1 cellular context compared by ENCODE assay signal in the genomic region with DNA sequence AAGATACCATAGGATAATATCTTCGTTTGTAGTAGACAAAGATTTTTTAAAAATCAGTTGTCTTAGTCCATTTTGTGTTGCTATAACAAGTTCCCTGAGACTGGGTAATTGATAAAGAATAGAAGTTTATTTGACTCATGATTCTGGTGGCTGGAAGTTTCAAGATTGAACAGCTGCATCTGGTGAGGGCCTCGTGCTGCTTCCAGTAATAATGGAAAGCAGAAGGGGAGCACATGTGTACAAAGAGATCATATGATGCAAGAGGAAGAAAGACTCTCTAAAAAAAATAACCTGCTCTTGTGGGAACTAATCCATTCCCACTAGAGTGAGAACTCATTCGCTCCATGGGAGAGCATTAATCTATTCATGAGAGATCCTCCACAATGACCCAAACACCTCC.
TF ChIP-seq lines count a peak whose summit lies in the region.

No MANE protein-coding gene starts in this region.

TF ChIP-seq in K562, 482 proteins besides CTCF, POLR2A, EP300 and RAD21 (continued from another document and continues in another):
- TF ChIP-seq, protein P1, sequence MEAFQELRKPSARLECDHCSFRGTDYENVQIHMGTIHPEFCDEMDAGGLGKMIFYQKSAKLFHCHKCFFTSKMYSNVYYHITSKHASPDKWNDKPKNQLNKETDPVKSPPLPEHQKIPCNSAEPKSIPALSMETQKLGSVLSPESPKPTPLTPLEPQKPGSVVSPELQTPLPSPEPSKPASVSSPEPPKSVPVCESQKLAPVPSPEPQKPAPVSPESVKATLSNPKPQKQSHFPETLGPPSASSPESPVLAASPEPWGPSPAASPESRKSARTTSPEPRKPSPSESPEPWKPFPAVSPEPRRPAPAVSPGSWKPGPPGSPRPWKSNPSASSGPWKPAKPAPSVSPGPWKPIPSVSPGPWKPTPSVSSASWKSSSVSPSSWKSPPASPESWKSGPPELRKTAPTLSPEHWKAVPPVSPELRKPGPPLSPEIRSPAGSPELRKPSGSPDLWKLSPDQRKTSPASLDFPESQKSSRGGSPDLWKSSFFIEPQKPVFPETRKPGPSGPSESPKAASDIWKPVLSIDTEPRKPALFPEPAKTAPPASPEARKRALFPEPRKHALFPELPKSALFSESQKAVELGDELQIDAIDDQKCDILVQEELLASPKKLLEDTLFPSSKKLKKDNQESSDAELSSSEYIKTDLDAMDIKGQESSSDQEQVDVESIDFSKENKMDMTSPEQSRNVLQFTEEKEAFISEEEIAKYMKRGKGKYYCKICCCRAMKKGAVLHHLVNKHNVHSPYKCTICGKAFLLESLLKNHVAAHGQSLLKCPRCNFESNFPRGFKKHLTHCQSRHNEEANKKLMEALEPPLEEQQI (IDR thresholded peaks at IDR 0.05): no peak
- TF ChIP-seq GTF2A2 (tag; IDR thresholded peaks at IDR 0.05) (0 out of 2 replicates have a peak, but pooled peaks have one; percentile 58), SMAD4 (CRISPR knock-in tag; conservative IDR thresholded peaks at IDR 0.05) (peak; percentile 88), HDAC8 (tag; IDR thresholded peaks at IDR 0.05) (peak; percentile 85), SOX6 (IDR thresholded peaks at IDR 0.05) (no peak; the same call in 1 of the 2 replicates), ZNF584 (CRISPR knock-in tag; IDR thresholded peaks at IDR 0.05; ENCODE audit: low read depth) (peak; percentile 93; the same call in 1 of the 2 replicates), KAT2B (IDR thresholded peaks at IDR 0.05; ENCODE audit: low read depth, low read length) (no peak), NR2F6 (CRISPR knock-in tag; IDR thresholded peaks at IDR 0.05) (no peak), SRSF7 (optimal IDR thresholded peaks at IDR 0.05; ENCODE audit: low read depth, low read length) (no peak), TRIM24 (IDR thresholded peaks at IDR 0.05) (peak; percentile 84 to 92; a peak in 2 of 4 replicates), RBM39 (optimal IDR thresholded peaks at IDR 0.05; ENCODE audit: low read depth, low read length) (no peak), ATF7 (IDR thresholded peaks at IDR 0.05) (peak; percentile 75), PRMT5 (CRISPR knock-in tag; IDR thresholded peaks at IDR 0.05) (no peak), NR3C1 (CRISPR knock-in tag; IDR thresholded peaks at IDR 0.05) (no peak), RNF2 (IDR thresholded peaks at IDR 0.05) (no peak), EHMT2 (IDR thresholded peaks at IDR 0.05) (peak; percentile 31; the same call in 1 of the 2 replicates), HDAC6 (IDR thresholded peaks at IDR 0.05; ENCODE audit: low read depth, low read length) (no peak), ZNF79 (CRISPR knock-in tag; IDR thresholded peaks at IDR 0.05; ENCODE audit: low read depth) (0 out of 2 replicates have a peak, but pooled peaks have one; percentile 67), ZNF717 (CRISPR knock-in tag; IDR thresholded peaks at IDR 0.05) (no peak), MAFG (tag; conservative IDR thresholded peaks at IDR 0.05) (no peak), ZNF134 (CRISPR knock-in tag; conservative IDR thresholded peaks at IDR 0.05) (peak; percentile 49; the same call in 1 of the 2 replicates), PHTF2 (CRISPR knock-in tag; IDR thresholded peaks at IDR 0.05) (no peak), PTBP1 (IDR thresholded peaks at IDR 0.05; ENCODE audit: low read depth, low read length) (no peak), FOS (IDR thresholded peaks at IDR 0.05; ENCODE audit: extremely low read depth, insufficient read length) (no peak), GABPB2 (CRISPR knock-in tag; conservative IDR thresholded peaks at IDR 0.05) (no peak), ILF3 (IDR thresholded peaks at IDR 0.05; ENCODE audit: borderline replicate concordance) (no peak), SAFB2 (IDR thresholded peaks at IDR 0.05; ENCODE audit: borderline replicate concordance, low read depth, low read length, severe bottlenecking) (no peak), NR1H2 (CRISPR knock-in tag; IDR thresholded peaks at IDR 0.05) (no peak)
- TF ChIP-seq, protein P2, sequence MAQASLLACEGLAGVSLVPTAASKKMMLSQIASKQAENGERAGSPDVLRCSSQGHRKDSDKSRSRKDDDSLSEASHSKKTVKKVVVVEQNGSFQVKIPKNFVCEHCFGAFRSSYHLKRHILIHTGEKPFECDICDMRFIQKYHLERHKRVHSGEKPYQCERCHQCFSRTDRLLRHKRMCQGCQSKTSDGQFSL (CRISPR knock-in tag; IDR thresholded peaks at IDR 0.05): no peak
- TF ChIP-seq, protein P2 (tag; IDR thresholded peaks at IDR 0.05): peak in 1 of 2 experiments; percentile 75; a peak in 1 of 4 replicates
- TF ChIP-seq, protein P3, sequence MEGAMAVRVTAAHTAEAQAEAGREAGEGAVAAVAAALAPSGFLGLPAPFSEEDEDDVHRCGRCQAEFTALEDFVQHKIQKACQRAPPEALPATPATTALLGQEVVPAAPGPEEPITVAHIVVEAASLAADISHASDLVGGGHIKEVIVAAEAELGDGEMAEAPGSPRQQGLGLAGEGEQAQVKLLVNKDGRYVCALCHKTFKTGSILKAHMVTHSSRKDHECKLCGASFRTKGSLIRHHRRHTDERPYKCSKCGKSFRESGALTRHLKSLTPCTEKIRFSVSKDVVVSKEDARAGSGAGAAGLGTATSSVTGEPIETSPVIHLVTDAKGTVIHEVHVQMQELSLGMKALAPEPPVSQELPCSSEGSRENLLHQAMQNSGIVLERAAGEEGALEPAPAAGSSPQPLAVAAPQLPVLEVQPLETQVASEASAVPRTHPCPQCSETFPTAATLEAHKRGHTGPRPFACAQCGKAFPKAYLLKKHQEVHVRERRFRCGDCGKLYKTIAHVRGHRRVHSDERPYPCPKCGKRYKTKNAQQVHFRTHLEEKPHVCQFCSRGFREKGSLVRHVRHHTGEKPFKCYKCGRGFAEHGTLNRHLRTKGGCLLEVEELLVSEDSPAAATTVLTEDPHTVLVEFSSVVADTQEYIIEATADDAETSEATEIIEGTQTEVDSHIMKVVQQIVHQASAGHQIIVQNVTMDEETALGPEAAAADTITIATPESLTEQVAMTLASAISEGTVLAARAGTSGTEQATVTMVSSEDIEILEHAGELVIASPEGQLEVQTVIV (CRISPR knock-in tag; IDR thresholded peaks at IDR 0.05; ENCODE audit: borderline replicate concordance): no peak
- TF ChIP-seq, protein P4, sequence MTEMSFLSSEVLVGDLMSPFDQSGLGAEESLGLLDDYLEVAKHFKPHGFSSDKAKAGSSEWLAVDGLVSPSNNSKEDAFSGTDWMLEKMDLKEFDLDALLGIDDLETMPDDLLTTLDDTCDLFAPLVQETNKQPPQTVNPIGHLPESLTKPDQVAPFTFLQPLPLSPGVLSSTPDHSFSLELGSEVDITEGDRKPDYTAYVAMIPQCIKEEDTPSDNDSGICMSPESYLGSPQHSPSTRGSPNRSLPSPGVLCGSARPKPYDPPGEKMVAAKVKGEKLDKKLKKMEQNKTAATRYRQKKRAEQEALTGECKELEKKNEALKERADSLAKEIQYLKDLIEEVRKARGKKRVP (CRISPR knock-in tag; IDR thresholded peaks at IDR 0.05): peak; percentile 96
- TF ChIP-seq, protein P5, sequence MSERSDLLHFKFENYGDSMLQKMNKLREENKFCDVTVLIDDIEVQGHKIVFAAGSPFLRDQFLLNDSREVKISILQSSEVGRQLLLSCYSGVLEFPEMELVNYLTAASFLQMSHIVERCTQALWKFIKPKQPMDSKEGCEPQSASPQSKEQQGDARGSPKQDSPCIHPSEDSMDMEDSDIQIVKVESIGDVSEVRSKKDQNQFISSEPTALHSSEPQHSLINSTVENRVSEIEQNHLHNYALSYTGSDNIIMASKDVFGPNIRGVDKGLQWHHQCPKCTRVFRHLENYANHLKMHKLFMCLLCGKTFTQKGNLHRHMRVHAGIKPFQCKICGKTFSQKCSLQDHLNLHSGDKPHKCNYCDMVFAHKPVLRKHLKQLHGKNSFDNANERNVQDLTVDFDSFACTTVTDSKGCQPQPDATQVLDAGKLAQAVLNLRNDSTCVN (CRISPR knock-in tag; IDR thresholded peaks at IDR 0.05): no peak
- TF ChIP-seq, protein P6, sequence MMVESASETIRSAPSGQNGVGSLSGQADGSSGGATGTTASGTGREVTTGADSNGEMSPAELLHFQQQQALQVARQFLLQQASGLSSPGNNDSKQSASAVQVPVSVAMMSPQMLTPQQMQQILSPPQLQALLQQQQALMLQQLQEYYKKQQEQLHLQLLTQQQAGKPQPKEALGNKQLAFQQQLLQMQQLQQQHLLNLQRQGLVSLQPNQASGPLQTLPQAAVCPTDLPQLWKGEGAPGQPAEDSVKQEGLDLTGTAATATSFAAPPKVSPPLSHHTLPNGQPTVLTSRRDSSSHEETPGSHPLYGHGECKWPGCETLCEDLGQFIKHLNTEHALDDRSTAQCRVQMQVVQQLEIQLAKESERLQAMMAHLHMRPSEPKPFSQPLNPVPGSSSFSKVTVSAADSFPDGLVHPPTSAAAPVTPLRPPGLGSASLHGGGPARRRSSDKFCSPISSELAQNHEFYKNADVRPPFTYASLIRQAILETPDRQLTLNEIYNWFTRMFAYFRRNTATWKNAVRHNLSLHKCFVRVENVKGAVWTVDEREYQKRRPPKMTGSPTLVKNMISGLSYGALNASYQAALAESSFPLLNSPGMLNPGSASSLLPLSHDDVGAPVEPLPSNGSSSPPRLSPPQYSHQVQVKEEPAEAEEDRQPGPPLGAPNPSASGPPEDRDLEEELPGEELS (CRISPR knock-in tag; IDR thresholded peaks at IDR 0.05; ENCODE audit: borderline replicate concordance): no peak
- TF ChIP-seq, protein P7, sequence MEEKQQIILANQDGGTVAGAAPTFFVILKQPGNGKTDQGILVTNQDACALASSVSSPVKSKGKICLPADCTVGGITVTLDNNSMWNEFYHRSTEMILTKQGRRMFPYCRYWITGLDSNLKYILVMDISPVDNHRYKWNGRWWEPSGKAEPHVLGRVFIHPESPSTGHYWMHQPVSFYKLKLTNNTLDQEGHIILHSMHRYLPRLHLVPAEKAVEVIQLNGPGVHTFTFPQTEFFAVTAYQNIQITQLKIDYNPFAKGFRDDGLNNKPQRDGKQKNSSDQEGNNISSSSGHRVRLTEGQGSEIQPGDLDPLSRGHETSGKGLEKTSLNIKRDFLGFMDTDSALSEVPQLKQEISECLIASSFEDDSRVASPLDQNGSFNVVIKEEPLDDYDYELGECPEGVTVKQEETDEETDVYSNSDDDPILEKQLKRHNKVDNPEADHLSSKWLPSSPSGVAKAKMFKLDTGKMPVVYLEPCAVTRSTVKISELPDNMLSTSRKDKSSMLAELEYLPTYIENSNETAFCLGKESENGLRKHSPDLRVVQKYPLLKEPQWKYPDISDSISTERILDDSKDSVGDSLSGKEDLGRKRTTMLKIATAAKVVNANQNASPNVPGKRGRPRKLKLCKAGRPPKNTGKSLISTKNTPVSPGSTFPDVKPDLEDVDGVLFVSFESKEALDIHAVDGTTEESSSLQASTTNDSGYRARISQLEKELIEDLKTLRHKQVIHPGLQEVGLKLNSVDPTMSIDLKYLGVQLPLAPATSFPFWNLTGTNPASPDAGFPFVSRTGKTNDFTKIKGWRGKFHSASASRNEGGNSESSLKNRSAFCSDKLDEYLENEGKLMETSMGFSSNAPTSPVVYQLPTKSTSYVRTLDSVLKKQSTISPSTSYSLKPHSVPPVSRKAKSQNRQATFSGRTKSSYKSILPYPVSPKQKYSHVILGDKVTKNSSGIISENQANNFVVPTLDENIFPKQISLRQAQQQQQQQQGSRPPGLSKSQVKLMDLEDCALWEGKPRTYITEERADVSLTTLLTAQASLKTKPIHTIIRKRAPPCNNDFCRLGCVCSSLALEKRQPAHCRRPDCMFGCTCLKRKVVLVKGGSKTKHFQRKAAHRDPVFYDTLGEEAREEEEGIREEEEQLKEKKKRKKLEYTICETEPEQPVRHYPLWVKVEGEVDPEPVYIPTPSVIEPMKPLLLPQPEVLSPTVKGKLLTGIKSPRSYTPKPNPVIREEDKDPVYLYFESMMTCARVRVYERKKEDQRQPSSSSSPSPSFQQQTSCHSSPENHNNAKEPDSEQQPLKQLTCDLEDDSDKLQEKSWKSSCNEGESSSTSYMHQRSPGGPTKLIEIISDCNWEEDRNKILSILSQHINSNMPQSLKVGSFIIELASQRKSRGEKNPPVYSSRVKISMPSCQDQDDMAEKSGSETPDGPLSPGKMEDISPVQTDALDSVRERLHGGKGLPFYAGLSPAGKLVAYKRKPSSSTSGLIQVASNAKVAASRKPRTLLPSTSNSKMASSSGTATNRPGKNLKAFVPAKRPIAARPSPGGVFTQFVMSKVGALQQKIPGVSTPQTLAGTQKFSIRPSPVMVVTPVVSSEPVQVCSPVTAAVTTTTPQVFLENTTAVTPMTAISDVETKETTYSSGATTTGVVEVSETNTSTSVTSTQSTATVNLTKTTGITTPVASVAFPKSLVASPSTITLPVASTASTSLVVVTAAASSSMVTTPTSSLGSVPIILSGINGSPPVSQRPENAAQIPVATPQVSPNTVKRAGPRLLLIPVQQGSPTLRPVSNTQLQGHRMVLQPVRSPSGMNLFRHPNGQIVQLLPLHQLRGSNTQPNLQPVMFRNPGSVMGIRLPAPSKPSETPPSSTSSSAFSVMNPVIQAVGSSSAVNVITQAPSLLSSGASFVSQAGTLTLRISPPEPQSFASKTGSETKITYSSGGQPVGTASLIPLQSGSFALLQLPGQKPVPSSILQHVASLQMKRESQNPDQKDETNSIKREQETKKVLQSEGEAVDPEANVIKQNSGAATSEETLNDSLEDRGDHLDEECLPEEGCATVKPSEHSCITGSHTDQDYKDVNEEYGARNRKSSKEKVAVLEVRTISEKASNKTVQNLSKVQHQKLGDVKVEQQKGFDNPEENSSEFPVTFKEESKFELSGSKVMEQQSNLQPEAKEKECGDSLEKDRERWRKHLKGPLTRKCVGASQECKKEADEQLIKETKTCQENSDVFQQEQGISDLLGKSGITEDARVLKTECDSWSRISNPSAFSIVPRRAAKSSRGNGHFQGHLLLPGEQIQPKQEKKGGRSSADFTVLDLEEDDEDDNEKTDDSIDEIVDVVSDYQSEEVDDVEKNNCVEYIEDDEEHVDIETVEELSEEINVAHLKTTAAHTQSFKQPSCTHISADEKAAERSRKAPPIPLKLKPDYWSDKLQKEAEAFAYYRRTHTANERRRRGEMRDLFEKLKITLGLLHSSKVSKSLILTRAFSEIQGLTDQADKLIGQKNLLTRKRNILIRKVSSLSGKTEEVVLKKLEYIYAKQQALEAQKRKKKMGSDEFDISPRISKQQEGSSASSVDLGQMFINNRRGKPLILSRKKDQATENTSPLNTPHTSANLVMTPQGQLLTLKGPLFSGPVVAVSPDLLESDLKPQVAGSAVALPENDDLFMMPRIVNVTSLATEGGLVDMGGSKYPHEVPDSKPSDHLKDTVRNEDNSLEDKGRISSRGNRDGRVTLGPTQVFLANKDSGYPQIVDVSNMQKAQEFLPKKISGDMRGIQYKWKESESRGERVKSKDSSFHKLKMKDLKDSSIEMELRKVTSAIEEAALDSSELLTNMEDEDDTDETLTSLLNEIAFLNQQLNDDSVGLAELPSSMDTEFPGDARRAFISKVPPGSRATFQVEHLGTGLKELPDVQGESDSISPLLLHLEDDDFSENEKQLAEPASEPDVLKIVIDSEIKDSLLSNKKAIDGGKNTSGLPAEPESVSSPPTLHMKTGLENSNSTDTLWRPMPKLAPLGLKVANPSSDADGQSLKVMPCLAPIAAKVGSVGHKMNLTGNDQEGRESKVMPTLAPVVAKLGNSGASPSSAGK (IDR thresholded peaks at IDR 0.05): peak; percentile 96
